ENCODE assay signal across 2 cellular contexts in genomic region chr15:71302861-71303410, GRCh38.
TF ChIP-seq lines count a peak whose summit lies in the region.

No MANE protein-coding gene starts in this region.

TF ChIP-seq in SK-N-SH, 30 proteins besides CTCF, POLR2A, EP300 and RAD21:
- TF ChIP-seq ELF1 (IDR thresholded peaks at IDR 0.05) (no peak), EZH2phosphoT487 (IDR thresholded peaks at IDR 0.05; ENCODE audit: borderline replicate concordance, low read depth) (no peak), SMC3 (IDR thresholded peaks at IDR 0.05; ENCODE audit: low read depth, low read length) (no peak)
- TF ChIP-seq, protein P1, sequence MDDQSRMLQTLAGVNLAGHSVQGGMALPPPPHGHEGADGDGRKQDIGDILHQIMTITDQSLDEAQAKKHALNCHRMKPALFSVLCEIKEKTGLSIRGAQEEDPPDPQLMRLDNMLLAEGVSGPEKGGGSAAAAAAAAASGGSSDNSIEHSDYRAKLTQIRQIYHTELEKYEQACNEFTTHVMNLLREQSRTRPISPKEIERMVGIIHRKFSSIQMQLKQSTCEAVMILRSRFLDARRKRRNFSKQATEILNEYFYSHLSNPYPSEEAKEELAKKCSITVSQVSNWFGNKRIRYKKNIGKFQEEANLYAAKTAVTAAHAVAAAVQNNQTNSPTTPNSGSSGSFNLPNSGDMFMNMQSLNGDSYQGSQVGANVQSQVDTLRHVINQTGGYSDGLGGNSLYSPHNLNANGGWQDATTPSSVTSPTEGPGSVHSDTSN (IDR thresholded peaks at IDR 0.05), result no peak

TF ChIP-seq in H1, 55 proteins besides CTCF, POLR2A, EP300 and RAD21:
- TF ChIP-seq, protein P2, sequence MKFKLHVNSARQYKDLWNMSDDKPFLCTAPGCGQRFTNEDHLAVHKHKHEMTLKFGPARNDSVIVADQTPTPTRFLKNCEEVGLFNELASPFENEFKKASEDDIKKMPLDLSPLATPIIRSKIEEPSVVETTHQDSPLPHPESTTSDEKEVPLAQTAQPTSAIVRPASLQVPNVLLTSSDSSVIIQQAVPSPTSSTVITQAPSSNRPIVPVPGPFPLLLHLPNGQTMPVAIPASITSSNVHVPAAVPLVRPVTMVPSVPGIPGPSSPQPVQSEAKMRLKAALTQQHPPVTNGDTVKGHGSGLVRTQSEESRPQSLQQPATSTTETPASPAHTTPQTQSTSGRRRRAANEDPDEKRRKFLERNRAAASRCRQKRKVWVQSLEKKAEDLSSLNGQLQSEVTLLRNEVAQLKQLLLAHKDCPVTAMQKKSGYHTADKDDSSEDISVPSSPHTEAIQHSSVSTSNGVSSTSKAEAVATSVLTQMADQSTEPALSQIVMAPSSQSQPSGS (IDR thresholded peaks at IDR 0.05; ENCODE audit: low read length), result no peak
- TF ChIP-seq SIX5 (IDR thresholded peaks at IDR 0.05; ENCODE audit: low read depth, low read length) (no peak), SP2 (IDR thresholded peaks at IDR 0.05; ENCODE audit: low read length) (no peak), CHD1 (IDR thresholded peaks at IDR 0.05; ENCODE audit: low read depth, low read length) (no peak), EGR1 (IDR thresholded peaks at IDR 0.05; ENCODE audit: borderline replicate concordance, low read depth, low read length) (no peak), JUN (IDR thresholded peaks at IDR 0.05; ENCODE audit: low read depth, low read length) (no peak), CEBPB (IDR thresholded peaks at IDR 0.05; ENCODE audit: low read depth, low read length) (no peak), YY1 (IDR thresholded peaks at IDR 0.05; ENCODE audit: low read depth, low read length) (no peak), BACH1 (IDR thresholded peaks at IDR 0.05; ENCODE audit: low read length) (no peak), SIRT6 (IDR thresholded peaks at IDR 0.05; ENCODE audit: low read length) (no peak), CTBP2 (IDR thresholded peaks at IDR 0.05; ENCODE audit: borderline replicate concordance, insufficient read depth, insufficient read length, low read length) (no peak), JUND (IDR thresholded peaks at IDR 0.05; ENCODE audit: low read length) (no peak), ASH2L (IDR thresholded peaks at IDR 0.05; ENCODE audit: low read length) (no peak)
- TF ChIP-seq, protein P3, sequence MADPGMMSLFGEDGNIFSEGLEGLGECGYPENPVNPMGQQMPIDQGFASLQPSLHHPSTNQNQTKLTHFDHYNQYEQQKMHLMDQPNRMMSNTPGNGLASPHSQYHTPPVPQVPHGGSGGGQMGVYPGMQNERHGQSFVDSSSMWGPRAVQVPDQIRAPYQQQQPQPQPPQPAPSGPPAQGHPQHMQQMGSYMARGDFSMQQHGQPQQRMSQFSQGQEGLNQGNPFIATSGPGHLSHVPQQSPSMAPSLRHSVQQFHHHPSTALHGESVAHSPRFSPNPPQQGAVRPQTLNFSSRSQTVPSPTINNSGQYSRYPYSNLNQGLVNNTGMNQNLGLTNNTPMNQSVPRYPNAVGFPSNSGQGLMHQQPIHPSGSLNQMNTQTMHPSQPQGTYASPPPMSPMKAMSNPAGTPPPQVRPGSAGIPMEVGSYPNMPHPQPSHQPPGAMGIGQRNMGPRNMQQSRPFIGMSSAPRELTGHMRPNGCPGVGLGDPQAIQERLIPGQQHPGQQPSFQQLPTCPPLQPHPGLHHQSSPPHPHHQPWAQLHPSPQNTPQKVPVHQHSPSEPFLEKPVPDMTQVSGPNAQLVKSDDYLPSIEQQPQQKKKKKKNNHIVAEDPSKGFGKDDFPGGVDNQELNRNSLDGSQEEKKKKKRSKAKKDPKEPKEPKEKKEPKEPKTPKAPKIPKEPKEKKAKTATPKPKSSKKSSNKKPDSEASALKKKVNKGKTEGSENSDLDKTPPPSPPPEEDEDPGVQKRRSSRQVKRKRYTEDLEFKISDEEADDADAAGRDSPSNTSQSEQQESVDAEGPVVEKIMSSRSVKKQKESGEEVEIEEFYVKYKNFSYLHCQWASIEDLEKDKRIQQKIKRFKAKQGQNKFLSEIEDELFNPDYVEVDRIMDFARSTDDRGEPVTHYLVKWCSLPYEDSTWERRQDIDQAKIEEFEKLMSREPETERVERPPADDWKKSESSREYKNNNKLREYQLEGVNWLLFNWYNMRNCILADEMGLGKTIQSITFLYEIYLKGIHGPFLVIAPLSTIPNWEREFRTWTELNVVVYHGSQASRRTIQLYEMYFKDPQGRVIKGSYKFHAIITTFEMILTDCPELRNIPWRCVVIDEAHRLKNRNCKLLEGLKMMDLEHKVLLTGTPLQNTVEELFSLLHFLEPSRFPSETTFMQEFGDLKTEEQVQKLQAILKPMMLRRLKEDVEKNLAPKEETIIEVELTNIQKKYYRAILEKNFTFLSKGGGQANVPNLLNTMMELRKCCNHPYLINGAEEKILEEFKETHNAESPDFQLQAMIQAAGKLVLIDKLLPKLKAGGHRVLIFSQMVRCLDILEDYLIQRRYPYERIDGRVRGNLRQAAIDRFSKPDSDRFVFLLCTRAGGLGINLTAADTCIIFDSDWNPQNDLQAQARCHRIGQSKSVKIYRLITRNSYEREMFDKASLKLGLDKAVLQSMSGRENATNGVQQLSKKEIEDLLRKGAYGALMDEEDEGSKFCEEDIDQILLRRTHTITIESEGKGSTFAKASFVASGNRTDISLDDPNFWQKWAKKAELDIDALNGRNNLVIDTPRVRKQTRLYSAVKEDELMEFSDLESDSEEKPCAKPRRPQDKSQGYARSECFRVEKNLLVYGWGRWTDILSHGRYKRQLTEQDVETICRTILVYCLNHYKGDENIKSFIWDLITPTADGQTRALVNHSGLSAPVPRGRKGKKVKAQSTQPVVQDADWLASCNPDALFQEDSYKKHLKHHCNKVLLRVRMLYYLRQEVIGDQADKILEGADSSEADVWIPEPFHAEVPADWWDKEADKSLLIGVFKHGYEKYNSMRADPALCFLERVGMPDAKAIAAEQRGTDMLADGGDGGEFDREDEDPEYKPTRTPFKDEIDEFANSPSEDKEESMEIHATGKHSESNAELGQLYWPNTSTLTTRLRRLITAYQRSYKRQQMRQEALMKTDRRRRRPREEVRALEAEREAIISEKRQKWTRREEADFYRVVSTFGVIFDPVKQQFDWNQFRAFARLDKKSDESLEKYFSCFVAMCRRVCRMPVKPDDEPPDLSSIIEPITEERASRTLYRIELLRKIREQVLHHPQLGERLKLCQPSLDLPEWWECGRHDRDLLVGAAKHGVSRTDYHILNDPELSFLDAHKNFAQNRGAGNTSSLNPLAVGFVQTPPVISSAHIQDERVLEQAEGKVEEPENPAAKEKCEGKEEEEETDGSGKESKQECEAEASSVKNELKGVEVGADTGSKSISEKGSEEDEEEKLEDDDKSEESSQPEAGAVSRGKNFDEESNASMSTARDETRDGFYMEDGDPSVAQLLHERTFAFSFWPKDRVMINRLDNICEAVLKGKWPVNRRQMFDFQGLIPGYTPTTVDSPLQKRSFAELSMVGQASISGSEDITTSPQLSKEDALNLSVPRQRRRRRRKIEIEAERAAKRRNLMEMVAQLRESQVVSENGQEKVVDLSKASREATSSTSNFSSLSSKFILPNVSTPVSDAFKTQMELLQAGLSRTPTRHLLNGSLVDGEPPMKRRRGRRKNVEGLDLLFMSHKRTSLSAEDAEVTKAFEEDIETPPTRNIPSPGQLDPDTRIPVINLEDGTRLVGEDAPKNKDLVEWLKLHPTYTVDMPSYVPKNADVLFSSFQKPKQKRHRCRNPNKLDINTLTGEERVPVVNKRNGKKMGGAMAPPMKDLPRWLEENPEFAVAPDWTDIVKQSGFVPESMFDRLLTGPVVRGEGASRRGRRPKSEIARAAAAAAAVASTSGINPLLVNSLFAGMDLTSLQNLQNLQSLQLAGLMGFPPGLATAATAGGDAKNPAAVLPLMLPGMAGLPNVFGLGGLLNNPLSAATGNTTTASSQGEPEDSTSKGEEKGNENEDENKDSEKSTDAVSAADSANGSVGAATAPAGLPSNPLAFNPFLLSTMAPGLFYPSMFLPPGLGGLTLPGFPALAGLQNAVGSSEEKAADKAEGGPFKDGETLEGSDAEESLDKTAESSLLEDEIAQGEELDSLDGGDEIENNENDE (IDR thresholded peaks at IDR 0.05; ENCODE audit: insufficient replicate concordance, low read length), result no peak
- TF ChIP-seq, protein P4, sequence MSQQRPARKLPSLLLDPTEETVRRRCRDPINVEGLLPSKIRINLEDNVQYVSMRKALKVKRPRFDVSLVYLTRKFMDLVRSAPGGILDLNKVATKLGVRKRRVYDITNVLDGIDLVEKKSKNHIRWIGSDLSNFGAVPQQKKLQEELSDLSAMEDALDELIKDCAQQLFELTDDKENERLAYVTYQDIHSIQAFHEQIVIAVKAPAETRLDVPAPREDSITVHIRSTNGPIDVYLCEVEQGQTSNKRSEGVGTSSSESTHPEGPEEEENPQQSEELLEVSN (IDR thresholded peaks at IDR 0.05), result no peak
- TF ChIP-seq, protein P5, sequence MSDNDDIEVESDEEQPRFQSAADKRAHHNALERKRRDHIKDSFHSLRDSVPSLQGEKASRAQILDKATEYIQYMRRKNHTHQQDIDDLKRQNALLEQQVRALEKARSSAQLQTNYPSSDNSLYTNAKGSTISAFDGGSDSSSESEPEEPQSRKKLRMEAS (IDR thresholded peaks at IDR 0.05), result no peak
